ENCODE assay signal across 23 cellular contexts in the genomic region with DNA sequence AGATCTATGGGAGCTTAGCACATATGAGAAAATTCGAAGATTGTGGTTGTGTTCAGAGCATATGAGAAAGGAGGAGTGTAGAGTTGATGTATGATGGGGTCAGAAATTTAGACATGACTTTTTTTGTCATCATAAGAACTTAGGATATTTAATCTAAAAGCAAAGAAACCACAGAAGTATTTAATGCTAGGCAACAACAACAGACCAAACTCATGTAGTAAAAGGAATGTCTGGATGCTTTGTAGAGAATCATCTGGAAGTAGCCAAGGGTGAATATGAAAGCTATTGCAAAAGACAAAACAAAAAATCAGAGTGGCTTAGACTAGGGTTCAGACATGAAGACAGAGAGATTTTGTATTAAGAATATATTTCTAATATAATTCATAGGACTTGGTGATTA.
"Had no signal": no experiment of that assay in that cellular context is flagged by ENCODE, and none has a peak within 500 bp of the region (broad histone marks: within the 10 kb centered on the region; RNA-seq: fewer than 3 reads in every experiment).

No MANE protein-coding gene starts in this region.

- H3K9me3 Mint-ChIP-seq: activated T-helper 17 cell treated with anti-CD3 and anti-CD28 coated beads, Interleukin-2, amount 50 U/mL, for 72 hours had no signal

- H3K27ac ChIP-seq: esophagus muscularis mucosa, gastrocnemius medialis, left ventricle myocardium inferior, tibial artery had no signal

- H3K27ac Mint-ChIP-seq: activated B cell treated with CpG ODN at 0.5 μM for 24 hours; activated CD4-positive, alpha-beta memory T cell treated with anti-CD3 and anti-CD28 coated beads, Interleukin-2, amount 10 ng/mL, durations not matched to agents 7 days and 5 days; activated CD8-positive, alpha-beta memory T cell treated with anti-CD3 and anti-CD28 coated beads, Interleukin-2, amount 10 ng/mL, durations not matched to agents 7 days and 5 days; activated T-helper 17 cell treated with anti-CD3 and anti-CD28 coated beads, Interleukin-2, amount 50 U/mL, for 72 hours; progenitor cell of endocrine pancreas; T-helper 2 cell treated with Interferon-gamma antibody and Interleukin-4, amounts not matched to agents 5 μg/mL and 100 μg/mL, for 36 hours had no signal

- H3K4me1 Mint-ChIP-seq: activated B cell treated with CpG ODN at 0.5 μM for 24 hours; activated CD4-positive, alpha-beta memory T cell treated with anti-CD3 and anti-CD28 coated beads, Interleukin-2, amount 10 ng/mL, durations not matched to agents 7 days and 5 days; activated CD8-positive, alpha-beta memory T cell treated with anti-CD3 and anti-CD28 coated beads, Interleukin-2, amount 10 ng/mL, durations not matched to agents 7 days and 5 days; activated T-helper 17 cell treated with anti-CD3 and anti-CD28 coated beads, Interleukin-2, amount 50 U/mL, for 72 hours had no signal

- H3K36me3 Mint-ChIP-seq: activated CD8-positive, alpha-beta memory T cell treated with anti-CD3 and anti-CD28 coated beads, Interleukin-2, amount 10 ng/mL, durations not matched to agents 7 days and 5 days had no signal

- H3K27me3 Mint-ChIP-seq: activated B cell treated with CpG ODN at 0.5 μM for 24 hours; activated CD4-positive, alpha-beta memory T cell treated with anti-CD3 and anti-CD28 coated beads, Interleukin-2, amount 10 ng/mL, durations not matched to agents 7 days and 5 days; activated CD8-positive, alpha-beta memory T cell treated with anti-CD3 and anti-CD28 coated beads, Interleukin-2, amount 10 ng/mL, durations not matched to agents 7 days and 5 days; activated T-helper 17 cell treated with anti-CD3 and anti-CD28 coated beads, Interleukin-2, amount 50 U/mL, for 72 hours; progenitor cell of endocrine pancreas had no signal

- DNase-seq: activated B cell treated with CpG ODN at 0.5 μM for 24 hours; activated CD4-positive, alpha-beta memory T cell treated with anti-CD3 and anti-CD28 coated beads, Interleukin-2, amount 10 ng/mL, durations not matched to agents 7 days and 5 days; activated CD4-positive, alpha-beta T cell treated with anti-CD3 and anti-CD28 coated beads for 4 hours; activated CD8-positive, alpha-beta memory T cell treated with anti-CD3 and anti-CD28 coated beads, Interleukin-2, amount 10 ng/mL, durations not matched to agents 7 days and 5 days; activated naive CD4-positive, alpha-beta T cell treated with Interleukin-2 at 50 U/mL for 16 hours; anterior cingulate cortex; cerebellar nuclear complex; dermis blood vessel endothelial cell; effector memory CD4-positive, alpha-beta T cell; gastrocnemius medialis; head of caudate nucleus; left ventricle myocardium inferior; mammary epithelial cell; occipital lobe; right cardiac atrium; stimulated activated CD4-positive, alpha-beta T cell treated with anti-CD3 and anti-CD28 coated beads, Interleukin-2, amount 100 ng/mL, for 24 hours; stimulated activated naive CD8-positive, alpha-beta T cell treated with anti-CD3 and anti-CD28 coated beads, Interleukin-15, Interleukin-2, amounts not matched to agents 100 U/mL and 50 U/mL, for 24 hours; substantia nigra; tibial artery had no signal

- H3K4me3 ChIP-seq: esophagus muscularis mucosa, gastrocnemius medialis, left ventricle myocardium inferior, tibial artery had no signal

- H3K27me3 ChIP-seq: esophagus muscularis mucosa, gastrocnemius medialis, tibial artery had no signal

- H3K4me1 ChIP-seq: esophagus muscularis mucosa, gastrocnemius medialis, left ventricle myocardium inferior, tibial artery had no signal

- H3K9me3 ChIP-seq: esophagus muscularis mucosa, gastrocnemius medialis, left ventricle myocardium inferior, tibial artery had no signal

- H3K4me3 Mint-ChIP-seq: activated B cell treated with CpG ODN at 0.5 μM for 24 hours; activated CD4-positive, alpha-beta memory T cell treated with anti-CD3 and anti-CD28 coated beads, Interleukin-2, amount 10 ng/mL, durations not matched to agents 7 days and 5 days; activated CD8-positive, alpha-beta memory T cell treated with anti-CD3 and anti-CD28 coated beads, Interleukin-2, amount 10 ng/mL, durations not matched to agents 7 days and 5 days; activated T-helper 17 cell treated with anti-CD3 and anti-CD28 coated beads, Interleukin-2, amount 50 U/mL, for 72 hours; T-helper 2 cell treated with Interferon-gamma antibody and Interleukin-4, amounts not matched to agents 5 μg/mL and 100 μg/mL, for 36 hours had no signal

- H3K36me3 ChIP-seq: esophagus muscularis mucosa, gastrocnemius medialis, left ventricle myocardium inferior, tibial artery had no signal
